In the genomic region with DNA sequence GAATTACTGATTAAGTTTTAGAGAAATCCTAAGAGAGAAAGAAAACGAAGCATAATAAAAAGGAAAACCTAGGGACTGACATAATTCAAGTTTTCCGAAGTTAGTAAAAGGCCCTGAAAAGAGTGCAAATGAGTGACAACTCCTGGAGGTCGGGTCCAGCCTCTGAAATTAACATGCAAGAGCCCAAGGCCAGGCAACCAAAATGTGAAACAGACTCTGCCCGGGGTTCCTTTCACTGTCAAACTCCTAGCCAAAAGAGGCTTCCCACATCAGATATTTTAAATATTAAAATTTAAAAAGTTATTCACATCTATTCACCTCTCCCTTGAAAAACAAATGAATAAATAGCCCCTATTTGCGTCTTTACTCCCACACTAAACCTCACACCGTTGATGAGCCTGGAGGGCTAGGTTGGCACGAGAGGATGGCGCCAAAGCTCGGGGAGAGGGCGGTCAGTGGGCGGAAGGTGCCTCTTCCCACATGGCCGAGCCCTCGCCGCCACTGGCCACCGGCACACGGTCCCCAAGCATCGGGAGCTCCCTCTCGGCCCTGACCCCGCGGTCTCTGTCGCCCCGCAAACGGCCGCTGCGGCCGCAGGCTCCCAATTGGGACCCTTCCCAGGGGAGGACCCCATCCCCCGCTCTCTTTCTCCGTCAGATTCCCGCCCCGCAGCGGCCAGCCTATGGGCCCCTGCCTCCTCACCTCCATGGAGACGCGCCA, we compare ENCODE assay signal across 8 cellular contexts. TPM values are rescaled to one million over a fixed set of nuclear protein-coding genes. Genes with fewer than 3 reads are reported as not detected.
DNase-seq lines count a peak whose midpoint lies in the region; ATAC-seq and TF ChIP-seq lines count a peak whose summit lies in the region.

No MANE protein-coding gene starts in this region.

- peak overlapping the region; percentile 86 for H3K4me3 ChIP-seq in CD4-positive, CD25-positive, alpha-beta regulatory T cell (ENCODE audit: low read depth, low read length)
- H3K4me3 ChIP-seq in SJCRH30: peak overlapping the region; percentile 98
- peak overlapping the region; percentile 94 for H3K4me3 ChIP-seq in endodermal cell (ENCODE audit: low read length)
- peak overlapping the region; percentile 47 to 72 for H3K4me3 ChIP-seq in muscle layer of colon (ENCODE audit: low read depth in 1 of 2, low read length in 2 of 2)
- H3K4me3 ChIP-seq in uterus: peak overlapping the region; percentile 86 to 95

- no peak for ATAC-seq in CD4-positive, CD25-positive, alpha-beta regulatory T cell (ENCODE audit: low read depth in 2 of 2)
- peak; percentile 30 for ATAC-seq in GM18870 (IDR thresholded peaks at IDR 0.05; ENCODE audit: unreplicated experiment)
- peak; percentile 21 for ATAC-seq in HG03066 (IDR thresholded peaks at IDR 0.05; ENCODE audit: low read depth, unreplicated experiment)

- peaks cover 18 to 53% (median 33%) of the 10 kb centered on the region in 4 donors for H3K4me1 Mint-ChIP-seq in CD4-positive, CD25-positive, alpha-beta regulatory T cell
- peaks cover 12% of the 10 kb centered on the region for H3K4me1 Mint-ChIP-seq in endodermal cell

- H3K4me3 Mint-ChIP-seq in CD4-positive, CD25-positive, alpha-beta regulatory T cell: peak overlapping the region; percentile 86 to 95 (median 92)
- H3K4me3 Mint-ChIP-seq in endodermal cell: peak overlapping the region; percentile 78

- peaks cover 0 to 4% (median 0%) of the 10 kb centered on the region in 7 donors for H3K9me3 Mint-ChIP-seq in CD4-positive, CD25-positive, alpha-beta regulatory T cell
- H3K9me3 Mint-ChIP-seq in endodermal cell: peaks cover 7% of the 10 kb centered on the region

- peaks cover 43% of the 10 kb centered on the region for H3K4me1 ChIP-seq in CD4-positive, CD25-positive, alpha-beta regulatory T cell (ENCODE audit: control insufficient read depth, insufficient read depth, low read length, poor library complexity, severe bottlenecking)
- H3K4me1 ChIP-seq in SJCRH30: peaks cover 9% of the 10 kb centered on the region
- no peaks in the 10 kb centered on the region for H3K4me1 ChIP-seq in endodermal cell (ENCODE audit: control insufficient read depth, insufficient read depth, low read length)
- H3K4me1 ChIP-seq in muscle layer of colon (ENCODE audit: insufficient read depth, low read length): peaks cover 18% of the 10 kb centered on the region
- H3K4me1 ChIP-seq in uterus: peaks cover 6 to 9% of the 10 kb centered on the region in 2 donors

- intact Hi-C loops in uterus (cut with DNase I; ENCODE audit: low total_unique reads): no loop called here

- TF ChIP-seq POLR2A in uterus (IDR thresholded peaks at IDR 0.05): no peak

- H3K9me3 ChIP-seq in CD4-positive, CD25-positive, alpha-beta regulatory T cell (ENCODE audit: control insufficient read depth in 2 of 2, low read length in 2 of 2): no peaks in the 10 kb centered on the region
- H3K9me3 ChIP-seq in SJCRH30 (replicated peaks) (no peaks in the 10 kb centered on the region), endodermal cell (ENCODE audit: control insufficient read depth, low read length) (no peaks in the 10 kb centered on the region), muscle layer of colon (ENCODE audit: low read length) (no peaks in the 10 kb centered on the region), uterus (no peaks in the 10 kb centered on the region)

- H3K27ac Mint-ChIP-seq in CD4-positive, CD25-positive, alpha-beta regulatory T cell: peak overlapping the region; percentile 79 to 95 (median 87)
- peak overlapping the region; percentile 83 for H3K27ac Mint-ChIP-seq in endodermal cell

- no peak for DNase-seq in CD4-positive, CD25-positive, alpha-beta regulatory T cell
- peak in 1 of 2 experiments; percentile 54 for DNase-seq in SJCRH30
- DNase-seq in endodermal cell: no peak
- DNase-seq in uterus: no peak
- no peak for DNase-seq in SHP77 treated with DMSO at 0.1 percent for 48 hours (lab: John Stamatoyannopoulos, UW)

- peak overlapping the region; percentile 80 for H3K9ac ChIP-seq in endodermal cell (ENCODE audit: extremely low read depth, low read length, poor library complexity, severe bottlenecking)
- H3K9ac ChIP-seq in muscle layer of colon (ENCODE audit: low read length): peak overlapping the region; percentile 71

- H3K36me3 ChIP-seq in CD4-positive, CD25-positive, alpha-beta regulatory T cell (ENCODE audit: control insufficient read depth, insufficient read depth, low read length): peaks cover 4% of the 10 kb centered on the region
- peaks cover 26% of the 10 kb centered on the region for H3K36me3 ChIP-seq in SJCRH30
- peaks cover 14% of the 10 kb centered on the region for H3K36me3 ChIP-seq in endodermal cell (ENCODE audit: control insufficient read depth, insufficient read depth, low read length)
- no peaks in the 10 kb centered on the region for H3K36me3 ChIP-seq in muscle layer of colon (ENCODE audit: insufficient read depth, low read length)
- no peaks in the 10 kb centered on the region for H3K36me3 ChIP-seq in uterus

- 0% methylated on average over 15 to 33 of the region's 33 CpGs for WGBS in endodermal cell (ENCODE audit: insufficient coverage in 1 of 2, insufficient read length in 1 of 2), 2 experiments

- H3K27ac ChIP-seq in CD4-positive, CD25-positive, alpha-beta regulatory T cell (ENCODE audit: insufficient read depth, low read length, poor library complexity, severe bottlenecking): peak overlapping the region; percentile 82
- H3K27ac ChIP-seq in SJCRH30: peak overlapping the region; percentile 62
- peak overlapping the region; percentile 84 for H3K27ac ChIP-seq in endodermal cell (ENCODE audit: low read depth, low read length)
- peak overlapping the region; percentile 46 for H3K27ac ChIP-seq in muscle layer of colon (ENCODE audit: low read depth, low read length)
- peak overlapping the region; percentile 77 to 83 for H3K27ac ChIP-seq in uterus

- no peak for TF ChIP-seq CTCF in endodermal cell (conservative IDR thresholded peaks at IDR 0.05)
- TF ChIP-seq CTCF in uterus (IDR thresholded peaks at IDR 0.05): no peak

- no peaks in the 10 kb centered on the region for H3K27me3 ChIP-seq in CD4-positive, CD25-positive, alpha-beta regulatory T cell (ENCODE audit: control insufficient read depth, insufficient read depth, low read length)
- no peaks in the 10 kb centered on the region for H3K27me3 ChIP-seq in SJCRH30
- peaks cover 9% of the 10 kb centered on the region for H3K27me3 ChIP-seq in endodermal cell (ENCODE audit: control insufficient read depth, insufficient read depth, low read length, poor library complexity, severe bottlenecking)
- no peaks in the 10 kb centered on the region for H3K27me3 ChIP-seq in muscle layer of colon (ENCODE audit: control insufficient read depth in 1 of 2, insufficient read depth in 2 of 2, low read length in 2 of 2)
- H3K27me3 ChIP-seq in uterus: no peaks in the 10 kb centered on the region

- H3K27me3 Mint-ChIP-seq in CD4-positive, CD25-positive, alpha-beta regulatory T cell: peaks cover 5% of the 10 kb centered on the region
- H3K27me3 Mint-ChIP-seq in endodermal cell (ENCODE audit: insufficient read depth): peaks cover 1% of the 10 kb centered on the region

- peaks cover 7% of the 10 kb centered on the region for H3K36me3 Mint-ChIP-seq in CD4-positive, CD25-positive, alpha-beta regulatory T cell
- peaks cover 23% of the 10 kb centered on the region for H3K36me3 Mint-ChIP-seq in endodermal cell (ENCODE audit: low read depth)

RNA-seq across cellular contexts. Expression of gene PPM1G, which starts 0.6 kb away (rescaled TPM):
- 73.7 TPM for total RNA-seq in CD4-positive, CD25-positive, alpha-beta regulatory T cell
- 100 to 1,000 TPM; 116 to 144 (median 118) TPM for polyA plus RNA-seq in CD4-positive, CD25-positive, alpha-beta regulatory T cell
- 160 and 163 TPM in 2 replicates for total RNA-seq in SJCRH30 (2014; rRNA removed; shearing (Covaris generic))
- total RNA-seq in endodermal cell: 100 to 1,000 TPM; 124 to 125 TPM
- polyA plus RNA-seq in endodermal cell (2013, experiment 1 of 2): 107 TPM
- 102 TPM for polyA plus RNA-seq in endodermal cell (2013, experiment 2 of 2)
- 10 to 100 TPM; 15.9 to 54.1 (median 42.2) TPM for total RNA-seq in uterus

RNA-seq across cellular contexts. Expression of gene NRBP1, which starts 19.7 kb away (rescaled TPM):
- total RNA-seq in CD4-positive, CD25-positive, alpha-beta regulatory T cell: 182 TPM
- 100 to 1,000 TPM in 3 of 4 donors, 10 to 100 TPM in 1; 87.1 to 122 (median 109) TPM for polyA plus RNA-seq in CD4-positive, CD25-positive, alpha-beta regulatory T cell
- total RNA-seq in SJCRH30 (2014; rRNA removed; shearing (Covaris generic)): 153 and 156 TPM in 2 replicates
- total RNA-seq in endodermal cell: 100 to 1,000 TPM; 141 to 153 TPM
- polyA plus RNA-seq in endodermal cell (2013, experiment 1 of 2): 100 TPM
- polyA plus RNA-seq in endodermal cell (2013, experiment 2 of 2): 95.2 TPM
- 100 to 1,000 TPM in 2 of 4 donors, 10 to 100 TPM in 2; 57.6 to 148 (median 83.5) TPM for total RNA-seq in uterus

RNA-seq across cellular contexts. Expression of gene ZNF513, which starts 28.2 kb away (rescaled TPM):
- 20.9 TPM for total RNA-seq in CD4-positive, CD25-positive, alpha-beta regulatory T cell
- 1 to 10 TPM; 1.4 to 4.9 (median 3.5) TPM for polyA plus RNA-seq in CD4-positive, CD25-positive, alpha-beta regulatory T cell
- 13.8 and 14.2 TPM in 2 replicates for total RNA-seq in SJCRH30 (2014; rRNA removed; shearing (Covaris generic))
- 10 to 100 TPM; 30.7 to 32.5 TPM for total RNA-seq in endodermal cell
- 21.3 TPM for polyA plus RNA-seq in endodermal cell (2013, experiment 1 of 2)
- polyA plus RNA-seq in endodermal cell (2013, experiment 2 of 2): 20.5 TPM
- total RNA-seq in uterus: 10 to 100 TPM in 3 of 4 donors, under 1 TPM in 1; 0.88 to 16.1 (median 12.0) TPM

RNA-seq across cellular contexts. Expression of gene KRTCAP3, which starts 33.4 kb away (rescaled TPM):
- 10.0 TPM for total RNA-seq in CD4-positive, CD25-positive, alpha-beta regulatory T cell
- 1 to 10 TPM; 2.0 to 7.7 (median 2.3) TPM for polyA plus RNA-seq in CD4-positive, CD25-positive, alpha-beta regulatory T cell
- total RNA-seq in SJCRH30 (2014; rRNA removed; shearing (Covaris generic)): 0.24 and 1.2 TPM in 2 replicates
- total RNA-seq in endodermal cell (10 to 100 TPM; 27.0 to 29.7 TPM), uterus (1 to 10 TPM in 3 of 4 donors, not detected in 1; 1.9 to 8.8 (median 2.6) TPM)
- 8.3 TPM for polyA plus RNA-seq in endodermal cell (2013, experiment 1 of 2)
- 5.4 TPM for polyA plus RNA-seq in endodermal cell (2013, experiment 2 of 2)

RNA-seq across cellular contexts. Expression of gene SNX17, which starts 38.3 kb away (rescaled TPM):
- total RNA-seq in CD4-positive, CD25-positive, alpha-beta regulatory T cell: 85.5 TPM
- polyA plus RNA-seq in CD4-positive, CD25-positive, alpha-beta regulatory T cell: 100 to 1,000 TPM; 224 to 262 (median 243) TPM
- 117 and 120 TPM in 2 replicates for total RNA-seq in SJCRH30 (2014; rRNA removed; shearing (Covaris generic))
- total RNA-seq in endodermal cell (10 to 100 TPM; 81.2 to 92.6 TPM), uterus (10 to 100 TPM; 89.4 to 91.5 (median 90.8) TPM)
- 70.9 TPM for polyA plus RNA-seq in endodermal cell (2013, experiment 1 of 2)
- polyA plus RNA-seq in endodermal cell (2013, experiment 2 of 2): 68.6 TPM

Comparison
In these comparisons a context has a peak if more than half of its experiments do, and no peak if none do; other contexts are left out.
1. ATAC-seq: peak in GM18870 (single experiment) and HG03066 (single experiment); none in CD4-positive, CD25-positive, alpha-beta regulatory T cell (0 of 2).
2. Peak in every context shown above with its lines, with median percentiles within 50 percentile points of each other: H3K27ac ChIP-seq and H3K4me3 ChIP-seq.